ENCODE assay signal across 15 cellular contexts in the genomic region with DNA sequence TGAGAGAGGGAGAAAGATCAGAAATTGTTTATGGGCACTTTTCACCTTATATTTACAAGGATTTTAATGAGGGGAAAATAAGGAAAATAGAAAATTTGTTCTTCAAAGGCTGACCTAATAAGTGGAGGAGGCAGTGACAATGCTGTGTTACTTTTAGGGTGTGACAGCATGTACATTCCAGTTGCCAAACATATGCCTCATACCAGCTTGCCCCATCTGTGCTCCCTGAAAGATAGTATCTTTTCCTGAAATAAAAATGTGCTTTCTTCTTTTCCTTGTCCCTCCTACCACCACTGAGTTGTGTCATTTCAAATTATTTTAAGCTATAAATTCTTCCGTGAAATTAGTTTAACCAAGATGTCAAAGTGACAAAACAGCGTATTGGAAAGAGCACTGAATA.
DNase-seq lines count a peak whose midpoint lies in the region; ATAC-seq and TF ChIP-seq lines count a peak whose summit lies in the region.
"Had no signal": no experiment of that assay in that cellular context is flagged by ENCODE, and none has a peak within 500 bp of the region (broad histone marks: within the 10 kb centered on the region; RNA-seq: fewer than 3 reads in every experiment).

No MANE protein-coding gene starts in this region.

- H3K27me3 Mint-ChIP-seq in MCF 10A (ENCODE audit: insufficient read depth, unreplicated experiment) (no peaks in the 10 kb centered on the region), glutamatergic neuron (ENCODE audit: unreplicated experiment) (peaks cover 3% of the 10 kb centered on the region)
- H3K27me3 Mint-ChIP-seq: CD4-positive, CD25-positive, alpha-beta regulatory T cell had no signal

- CTCF ChIA-PET in mammary epithelial cell (lab: Charles Lee; ENCODE audit: low non-redundant PET) (no interaction called here), MCF 10A (lab: Yijun Ruan, JAX) (no interaction called here)

- H3K4me3 ChIP-seq in mammary epithelial cell (replicated peaks in 1 of 3; ENCODE audit: insufficient read depth in 1 of 3, low read depth in 2 of 3, low read length in 3 of 3) = no peak overlapping the region
- H3K4me3 ChIP-seq: BLaER1 treated with 17β-estradiol and CSF1 and Interleukin-3, amounts not matched to agents 10 nM and 100 nM; GM12878; GM23248 had no signal

- no peak overlapping the region for H3K9ac ChIP-seq in mammary epithelial cell (ENCODE audit: insufficient read depth, low read length)
- H3K9ac ChIP-seq: BLaER1 treated with 17β-estradiol and CSF1 and Interleukin-3, amounts not matched to agents 10 nM and 100 nM; GM23248 had no signal

- no TSS peak for BruUV-seq in mammary epithelial cell (replicated peaks; lab: Mats Ljungman, UMichigan)
- no TSS peak for BruUV-seq in MCF 10A (replicated peaks; lab: Mats Ljungman, UMichigan)

- no peaks in the 10 kb centered on the region for H3K36me3 ChIP-seq in mammary epithelial cell (ENCODE audit: insufficient read depth, low read length)
- H3K36me3 ChIP-seq: BLaER1 treated with 17β-estradiol and CSF1 and Interleukin-3, amounts not matched to agents 10 nM and 100 nM had no signal

- WGBS in mammary epithelial cell (ENCODE audit: low coverage, missing lambda C conversion rate) = 13% methylated on average over 2 of the region's 2 CpGs

- H3K9me3 ChIP-seq in mammary epithelial cell (replicated peaks; ENCODE audit: insufficient read depth, low read length) = no peaks in the 10 kb centered on the region

- intact Hi-C loops in mammary epithelial cell (cut with micrococcal nuclease) = no loop called here
- intact Hi-C loops in MCF 10A (cut with micrococcal nuclease) = no loop called here

- H3K9me3 Mint-ChIP-seq in MCF 10A (ENCODE audit: unreplicated experiment) = no peaks in the 10 kb centered on the region
- peaks cover 3% of the 10 kb centered on the region for H3K9me3 Mint-ChIP-seq in glutamatergic neuron (ENCODE audit: unreplicated experiment)
- H3K9me3 Mint-ChIP-seq in activated naive CD4-positive, alpha-beta T cell treated with anti-CD3 and anti-CD28 coated beads, Interleukin-2, amount 50 U/mL, for 72 hours = peaks cover 14 to 17% of the 10 kb centered on the region in 2 donors

- peaks cover 8% of the 10 kb centered on the region for H3K4me1 Mint-ChIP-seq in MCF 10A (ENCODE audit: insufficient read depth, unreplicated experiment)
- peaks cover 2% of the 10 kb centered on the region for H3K4me1 Mint-ChIP-seq in glutamatergic neuron (ENCODE audit: low read depth, unreplicated experiment)
- H3K4me1 Mint-ChIP-seq: CD4-positive, CD25-positive, alpha-beta regulatory T cell had no signal

- TF ChIP-seq CTCF in mammary epithelial cell (conservative IDR thresholded peaks at IDR 0.05 in 1 of 2, IDR thresholded peaks at IDR 0.05 in 1 of 2; ENCODE audit: extremely low read depth in 1 of 2, insufficient read depth in 1 of 2, low read depth in 1 of 2, low read length in 2 of 2) = no peak
- TF ChIP-seq CTCF in MCF 10A (IDR thresholded peaks at IDR 0.05; ENCODE audit: unreplicated experiment) = no peak
- no peak for TF ChIP-seq CTCF in glutamatergic neuron (IDR thresholded peaks at IDR 0.05; ENCODE audit: partially characterized antibody, unreplicated experiment)

- H3K4me3 Mint-ChIP-seq in MCF 10A (ENCODE audit: unreplicated experiment) = no peak overlapping the region
- peak overlapping the region; percentile 58 for H3K4me3 Mint-ChIP-seq in glutamatergic neuron (ENCODE audit: unreplicated experiment)
- H3K4me3 Mint-ChIP-seq: CD4-positive, CD25-positive, alpha-beta regulatory T cell had no signal

- DNase-seq in mammary epithelial cell (peak; percentile 8), MCF 10A (ENCODE audit: unreplicated experiment) (no peak), SK-N-DZ (ENCODE audit: low spot score) (peak; percentile 57), glutamatergic neuron (peak; percentile 25), G401 (ENCODE audit: low spot score) (no peak)
- DNase-seq in activated naive CD4-positive, alpha-beta T cell treated with anti-CD3 and anti-CD28 coated beads, Interleukin-2, amount 50 U/mL, for 72 hours (ENCODE audit: low spot score in 2 of 2) = no peak
- DNase-seq: 8988T; AML-193; CD4-positive, CD25-positive, alpha-beta regulatory T cell; DMS 273 treated with DMSO at 0.1 percent for 48 hours; GM23248; H7 had no signal

- H3K4me1 ChIP-seq in mammary epithelial cell (ENCODE audit: insufficient read depth, low read length) = no peaks in the 10 kb centered on the region

- H3K27ac ChIP-seq in mammary epithelial cell (ENCODE audit: insufficient read depth, low read depth, low read length) = no peak overlapping the region
- H3K27ac ChIP-seq: BLaER1 treated with 17β-estradiol and CSF1 and Interleukin-3, amounts not matched to agents 10 nM and 100 nM; GM23248 had no signal

- no peaks in the 10 kb centered on the region for H3K79me2 ChIP-seq in mammary epithelial cell (ENCODE audit: insufficient read depth, low read length)

- H3K27me3 ChIP-seq in mammary epithelial cell (ENCODE audit: insufficient read depth, low read length) = no peaks in the 10 kb centered on the region
- H3K27me3 ChIP-seq: BLaER1 treated with 17β-estradiol and CSF1 and Interleukin-3, amounts not matched to agents 10 nM and 100 nM had no signal

- POLR2A ChIA-PET in MCF 10A (lab: Yijun Ruan, JAX) = interaction anchor here (0.7 to 0.9 kb wide), 3 partner anchors 48 to 150 kb away, joined by 3 to 4 read pairs (median 4); no protein-coding TSS in a partner anchor

- H3K27ac Mint-ChIP-seq in MCF 10A (ENCODE audit: low read depth, unreplicated experiment) (no peak overlapping the region), glutamatergic neuron (ENCODE audit: unreplicated experiment) (no peak overlapping the region)
- H3K27ac Mint-ChIP-seq in activated naive CD4-positive, alpha-beta T cell treated with anti-CD3 and anti-CD28 coated beads, Interleukin-2, amount 50 U/mL, for 72 hours = no peak overlapping the region
- H3K27ac Mint-ChIP-seq: CD4-positive, CD25-positive, alpha-beta regulatory T cell had no signal

- dilution Hi-C loops in mammary epithelial cell (cut with HindIII; ENCODE audit: low sequenced_read_pairs) = no loop called here

- no peak for ATAC-seq in GM19463 (IDR thresholded peaks at IDR 0.05; ENCODE audit: unreplicated experiment)
- ATAC-seq in activated naive CD4-positive, alpha-beta T cell treated with anti-CD3 and anti-CD28 coated beads, Interleukin-2, amount 50 U/mL, for 72 hours = no peak
- ATAC-seq: GM12878 had no signal

- in situ Hi-C loops in mammary epithelial cell (cut with MboI; ENCODE audit: low sequenced_read_pairs in 2 of 2) (no loop called here), G401 (cut with HindIII; ENCODE audit: low sequenced_read_pairs) (no loop called here)

- H3K36me3 Mint-ChIP-seq in MCF 10A (ENCODE audit: insufficient read depth, unreplicated experiment) (no peaks in the 10 kb centered on the region), glutamatergic neuron (ENCODE audit: unreplicated experiment) (peaks cover 5% of the 10 kb centered on the region)
- H3K36me3 Mint-ChIP-seq in activated naive CD4-positive, alpha-beta T cell treated with anti-CD3 and anti-CD28 coated beads, Interleukin-2, amount 50 U/mL, for 72 hours = no peaks in the 10 kb centered on the region
- H3K36me3 Mint-ChIP-seq: CD4-positive, CD25-positive, alpha-beta regulatory T cell had no signal

- H4K20me1 ChIP-seq in mammary epithelial cell (ENCODE audit: insufficient read depth, low read length) = no peaks in the 10 kb centered on the region
- H4K20me1 ChIP-seq: BLaER1 treated with 17β-estradiol and CSF1 and Interleukin-3, amounts not matched to agents 10 nM and 100 nM had no signal

- H2AFZ ChIP-seq in mammary epithelial cell (ENCODE audit: low read depth, low read length) = no peak overlapping the region
- H2AFZ ChIP-seq: GM23248 had no signal

- peak overlapping the region; percentile 21 for H3K4me2 ChIP-seq in mammary epithelial cell (ENCODE audit: insufficient read depth, low read depth, low read length)
- H3K4me2 ChIP-seq: BLaER1 treated with 17β-estradiol and CSF1 and Interleukin-3, amounts not matched to agents 10 nM and 100 nM had no signal

Comparison
In these comparisons a context has a peak if more than half of its experiments do, and no peak if none do; other contexts are left out.
1. DNase-seq: peak in mammary epithelial cell (single experiment), SK-N-DZ (single experiment) and glutamatergic neuron (single experiment); none in MCF 10A (single experiment), G401 (single experiment) and activated naive CD4-positive, alpha-beta T cell treated with anti-CD3 and anti-CD28 coated beads, Interleukin-2, amount 50 U/mL, for 72 hours (0 of 2).